In the genomic region with DNA sequence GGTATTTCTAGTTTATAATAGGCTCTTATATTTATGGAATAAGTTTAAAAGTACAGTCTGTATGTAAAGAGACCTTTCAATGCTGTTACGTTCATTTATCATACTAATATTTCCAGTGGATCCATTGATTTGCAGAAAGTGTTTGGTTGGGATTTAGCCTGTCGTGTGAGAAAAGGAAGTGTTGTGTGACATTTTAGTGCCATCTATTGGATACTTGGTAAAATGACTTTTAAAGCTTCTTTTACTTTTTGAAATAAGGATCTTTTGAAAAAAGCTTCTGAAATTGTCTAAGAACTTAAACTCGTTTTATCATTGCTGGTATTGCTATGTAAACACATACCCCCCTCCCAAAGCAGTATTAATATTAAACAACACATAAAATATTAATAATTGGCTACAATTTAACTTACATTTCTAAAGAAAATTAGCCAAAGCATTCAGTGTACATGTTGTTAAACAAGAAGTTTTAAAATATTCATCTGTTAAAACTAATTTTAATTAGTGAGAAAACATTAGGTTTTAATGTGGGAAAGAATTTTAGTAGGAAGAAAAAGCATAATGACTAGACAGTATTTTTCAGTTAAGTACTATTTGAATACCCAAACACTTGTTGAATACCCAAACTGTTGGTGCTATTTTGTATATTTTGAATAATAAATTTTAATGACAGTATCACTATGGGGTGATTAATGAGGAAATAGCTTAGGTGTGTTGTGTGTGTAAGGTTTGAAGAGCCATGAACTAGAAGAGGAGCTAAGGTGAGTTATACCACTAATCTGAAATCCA, we compare ENCODE assay signal across 8 cellular contexts. TPM values are rescaled to one million over a fixed set of nuclear protein-coding genes. Genes with fewer than 3 reads are reported as not detected.
DNase-seq lines count a peak whose midpoint lies in the region; ATAC-seq, FAIRE-seq and TF ChIP-seq lines count a peak whose summit lies in the region.

No MANE protein-coding gene starts in this region.

- H3K9me3 Mint-ChIP-seq in progenitor cell of endocrine pancreas (ENCODE audit: low read depth): no peaks in the 10 kb centered on the region

- DNase-seq in AG09319 (ENCODE audit: extremely low read depth, low read depth): peak; percentile 23
- DNase-seq in GM19239 (ENCODE audit: insufficient read length, low spot score): no peak
- DNase-seq in RPMI7951 (ENCODE audit: low read depth): peak; percentile 47
- peak; percentile 77 for DNase-seq in fibroblast of mammary gland (ENCODE audit: low read depth)
- DNase-seq in progenitor cell of endocrine pancreas (ENCODE audit: low spot score, unreplicated experiment): no peak
- DNase-seq in stimulated activated CD8-positive, alpha-beta memory T cell treated with anti-CD3 and anti-CD28 coated beads, Interleukin-4, amount 100 ng/mL, for 48 hours: no peak
- no peak for DNase-seq in NCI-H446 treated with DMSO at 0.1 percent for 48 hours (lab: John Stamatoyannopoulos, UW)

- peaks cover 15% of the 10 kb centered on the region for H3K4me1 Mint-ChIP-seq in progenitor cell of endocrine pancreas (ENCODE audit: low read depth)

- H3K4me3 Mint-ChIP-seq in progenitor cell of endocrine pancreas (ENCODE audit: low read depth): no peak overlapping the region

- no peaks in the 10 kb centered on the region for H3K27me3 Mint-ChIP-seq in progenitor cell of endocrine pancreas

- ATAC-seq in GM18858 (IDR thresholded peaks at IDR 0.05; ENCODE audit: unreplicated experiment): no peak

- peak overlapping the region; percentile 45 for H3K27ac Mint-ChIP-seq in progenitor cell of endocrine pancreas

- peak; percentile 85 for FAIRE-seq in GM19239 (lab: Jason Lieb, UNC)

- peaks cover 9% of the 10 kb centered on the region for H3K36me3 Mint-ChIP-seq in progenitor cell of endocrine pancreas (ENCODE audit: insufficient read depth)

- TF ChIP-seq CTCF in AG09319 (IDR thresholded peaks at IDR 0.05; ENCODE audit: low read depth, low read length) (peak; percentile 51), fibroblast of mammary gland (conservative IDR thresholded peaks at IDR 0.05; ENCODE audit: control insufficient read depth, insufficient read depth, low read depth, low read length) (peak; percentile 47), progenitor cell of endocrine pancreas (IDR thresholded peaks at IDR 0.05; ENCODE audit: unreplicated experiment) (peak; percentile 62)

- no peak overlapping the region for H3K4me3 ChIP-seq in fibroblast of mammary gland (ENCODE audit: control insufficient read depth, low read depth, low read length)

RNA-seq across cellular contexts. Expression of gene EBLN2, which starts 4.9 kb away (rescaled TPM):
- total RNA-seq in RPMI7951 (2014; rRNA removed; shearing (Covaris generic)): 2.5 and 2.7 TPM in 2 replicates
- 14.9 and 16.9 TPM in 2 replicates for total RNA-seq in progenitor cell of endocrine pancreas

RNA-seq across cellular contexts. Expression of gene PPP4R2, which starts 59.9 kb away (rescaled TPM):
- total RNA-seq in RPMI7951 (2014; rRNA removed; shearing (Covaris generic)): 58.6 and 74.0 TPM in 2 replicates
- total RNA-seq in progenitor cell of endocrine pancreas: 117 and 130 TPM in 2 replicates

Comparison
In these comparisons a context has a peak if more than half of its experiments do, and no peak if none do; other contexts are left out.
1. DNase-seq: peak in AG09319 (single experiment), RPMI7951 (single experiment) and fibroblast of mammary gland (single experiment); none in GM19239 (single experiment), progenitor cell of endocrine pancreas (single experiment), stimulated activated CD8-positive, alpha-beta memory T cell treated with anti-CD3 and anti-CD28 coated beads, Interleukin-4, amount 100 ng/mL, for 48 hours (single experiment) and NCI-H446 treated with DMSO at 0.1 percent for 48 hours (single experiment).
2. Peak in every context shown above with its lines, with median percentiles within 50 percentile points of each other: CTCF ChIP-seq.